ENCODE assay signal across 11 cellular contexts in genomic region chr17:57874058-57874419, GRCh38. TPM values are rescaled to one million over a fixed set of nuclear protein-coding genes. Genes with fewer than 3 reads are reported as not detected.
DNase-seq lines count a peak whose midpoint lies in the region; ATAC-seq, FAIRE-seq and TF ChIP-seq lines count a peak whose summit lies in the region.
"Had no signal": no experiment of that assay in that cellular context is flagged by ENCODE, and none has a peak within 500 bp of the region (broad histone marks: within the 10 kb centered on the region; RNA-seq: fewer than 3 reads in every experiment).

No MANE protein-coding gene starts in this region.

- H3K9me3 Mint-ChIP-seq in naive thymus-derived CD8-positive, alpha-beta T cell: no peaks in the 10 kb centered on the region
- H3K9me3 Mint-ChIP-seq: activated naive CD8-positive, alpha-beta T cell treated with anti-CD3 and anti-CD28 coated beads, Interleukin-2, amount 10 ng/mL, durations not matched to agents 7 days and 5 days had no signal

- H3K27ac Mint-ChIP-seq in naive thymus-derived CD8-positive, alpha-beta T cell: peak overlapping the region in 3 of 10 donors; percentile 71 to 81 (median 72)
- H3K27ac Mint-ChIP-seq: activated naive CD8-positive, alpha-beta T cell treated with anti-CD3 and anti-CD28 coated beads, Interleukin-2, amount 10 ng/mL, durations not matched to agents 7 days and 5 days had no signal

- POLR2A ChIA-PET in A549 (lab: Yijun Ruan, JAX): interaction anchor here (0.6 to 3.7 kb wide), 2 partner anchors 13 to 52 kb away, joined by 3 to 25 read pairs; no protein-coding TSS in a partner anchor
- POLR2A ChIA-PET in naive thymus-derived CD8-positive, alpha-beta T cell (lab: Charles Lee): interaction anchor here (1.3 to 2.0 kb wide), 3 partner anchors 13 to 23 kb away, joined by 3 to 6 read pairs (median 4); no protein-coding TSS in a partner anchor

- WGBS in A549 (ENCODE audit: missing lambda C conversion rate): 95% methylated on average over 7 of the region's 7 CpGs

- DNase-seq in A549 (ENCODE audit: low read depth in 1 of 2, low spot score in 1 of 2) (no peak), dorsolateral prefrontal cortex (no peak), germinal center (ENCODE audit: low spot score) (no peak), NCI-H187 treated with DMSO at 0.1 percent for 48 hours (lab: John Stamatoyannopoulos, UW) (no peak)
- no peak for DNase-seq in naive thymus-derived CD8-positive, alpha-beta T cell
- no peak for DNase-seq in stimulated activated CD4-positive, alpha-beta T cell treated with anti-CD3 and anti-CD28 coated beads, Interleukin-15, amount 100 ng/mL, for 24 hours
- DNase-seq: activated naive CD8-positive, alpha-beta T cell treated with anti-CD3 and anti-CD28 coated beads, Interleukin-2, amount 10 ng/mL, durations not matched to agents 7 days and 5 days; NCI-H146; T-helper 9 cell had no signal

- no peaks in the 10 kb centered on the region for H3K36me3 Mint-ChIP-seq in naive thymus-derived CD8-positive, alpha-beta T cell
- H3K36me3 Mint-ChIP-seq: activated naive CD8-positive, alpha-beta T cell treated with anti-CD3 and anti-CD28 coated beads, Interleukin-2, amount 10 ng/mL, durations not matched to agents 7 days and 5 days had no signal

- no peak for TF ChIP-seq RAD21 in A549 (conservative IDR thresholded peaks at IDR 0.05 in 1 of 2, IDR thresholded peaks at IDR 0.05 in 1 of 2)

- TF ChIP-seq CTCF in A549 (IDR thresholded peaks at IDR 0.05) (no peak), dorsolateral prefrontal cortex (IDR thresholded peaks at IDR 0.05 in 54 of 56, conservative IDR thresholded peaks at IDR 0.05 in 2 of 56; ENCODE audit: low read depth in 1 of 56, partially characterized antibody in 56 of 56) (no peak)

- TF ChIP-seq EP300 in A549 (IDR thresholded peaks at IDR 0.05): no peak

- no peak for FAIRE-seq in A549 (lab: Jason Lieb, UNC)

- H3K4me1 Mint-ChIP-seq in naive thymus-derived CD8-positive, alpha-beta T cell: peaks cover 12 to 28% (median 19%) of the 10 kb centered on the region in 4 donors

- CTCF ChIA-PET in A549 (lab: Yijun Ruan, JAX): interaction anchor here (1.2 to 48.7 kb wide), 9 partner anchors 14 to 238 kb away, joined by 6 to 1377 read pairs (median 17); partner anchors contain the start of genes CUEDC1, MRPS23, SRSF1 and VEZF1

- ATAC-seq in A549 (no peak), GM21515 (IDR thresholded peaks at IDR 0.05; ENCODE audit: unreplicated experiment) (no peak)
- peak; percentile 16 to 23 for ATAC-seq in naive thymus-derived CD8-positive, alpha-beta T cell

- no peak for TF ChIP-seq POLR2A in A549 (IDR thresholded peaks at IDR 0.05; ENCODE audit: low read length)

- H3K4me3 ChIP-seq in A549 (no peak overlapping the region), dorsolateral prefrontal cortex (peak overlapping the region in 55 of 59 donors; percentile 0 to 57 (median 33))

- intact Hi-C loops in dorsolateral prefrontal cortex (cut with DNase I): loop anchor here in 1 of 2 donors (2.0 kb wide), 2 partner anchors 13 to 19 kb away; no protein-coding TSS in a partner anchor

- peak overlapping the region; percentile 64; the same call in 1 of the 3 replicates for H3K4me2 ChIP-seq in A549

- H3K27me3 ChIP-seq in dorsolateral prefrontal cortex: no peaks in the 10 kb centered on the region

- no peaks in the 10 kb centered on the region for H3K36me3 ChIP-seq in KOPT-K1 (ENCODE audit: insufficient read depth, low read length)

- H3K27me3 Mint-ChIP-seq in naive thymus-derived CD8-positive, alpha-beta T cell: peaks cover 4 to 36% (median 18%) of the 10 kb centered on the region in 5 donors

- H3K9me3 ChIP-seq in A549: no peaks in the 10 kb centered on the region
- no peaks in the 10 kb centered on the region for H3K9me3 ChIP-seq in KOPT-K1 (ENCODE audit: insufficient read depth, low read length, poor library complexity, severe bottlenecking)

- H3K4me3 Mint-ChIP-seq in naive thymus-derived CD8-positive, alpha-beta T cell: peak overlapping the region; percentile 16 to 74 (median 67)
- H3K4me3 Mint-ChIP-seq: activated naive CD8-positive, alpha-beta T cell treated with anti-CD3 and anti-CD28 coated beads, Interleukin-2, amount 10 ng/mL, durations not matched to agents 7 days and 5 days had no signal

- H3K27ac ChIP-seq in A549: peak overlapping the region; percentile 92 to 95
- H3K27ac ChIP-seq in KOPT-K1 (ENCODE audit: low read depth, low read length, poor library complexity, severe bottlenecking): peak overlapping the region; percentile 71
- peak overlapping the region; percentile 63 to 99 (median 94) for H3K27ac ChIP-seq in dorsolateral prefrontal cortex

- peaks cover 95% of the 10 kb centered on the region for H3K4me1 ChIP-seq in A549

TF ChIP-seq in A549, 52 proteins besides CTCF, POLR2A, EP300 and RAD21:
- TF ChIP-seq PBX3 (IDR thresholded peaks at IDR 0.05): no peak
- no peak for TF ChIP-seq ZSCAN20 (CRISPR knock-in tag; IDR thresholded peaks at IDR 0.05)
- TF ChIP-seq KDM1A (IDR thresholded peaks at IDR 0.05; ENCODE audit: low read depth): no peak

RNA-seq across cellular contexts. Expression of gene MRPS23, which starts 24.2 kb away (rescaled TPM):
- 73.2 and 110 TPM in 2 replicates for polyA plus RNA-seq in A549 (2011; rRNA removed)
- polyA plus RNA-seq in A549 (2012; cell fraction: cytosol; rRNA removed): 96.6 and 104 TPM in 2 replicates
- 45.7 and 49.9 TPM in 2 replicates for polyA plus RNA-seq in A549 (2012; cell fraction: nucleus; rRNA removed)
- polyA plus RNA-seq in A549 (2017; fragmentation: RNase III; extraction: RNeasy Plus Mini Kit Qiagen cat#74134 plus additional on column Dnase treatment): 140 to 164 TPM (median 153 TPM) in 3 replicates
- 36.4 and 52.6 TPM in 2 replicates for polyA minus RNA-seq in A549 (2011; rRNA and poly(A)+ RNA removed)
- total RNA-seq in dorsolateral prefrontal cortex: 10 to 100 TPM; 32.8 to 72.7 (median 51.3) TPM
- total RNA-seq in naive thymus-derived CD8-positive, alpha-beta T cell: 10 to 100 TPM; 31.6 to 33.7 TPM
- polyA plus RNA-seq in naive thymus-derived CD8-positive, alpha-beta T cell: 10 to 100 TPM; 41.1 to 42.8 (median 41.6) TPM

Comparison
In these comparisons a context has a peak if more than half of its experiments do, and no peak if none do; other contexts are left out.
1. ATAC-seq: peak in naive thymus-derived CD8-positive, alpha-beta T cell (2 of 2); none in A549 (0 of 2) and GM21515 (single experiment).
2. Peak in every context shown above with its lines, with median percentiles within 50 percentile points of each other: H3K27ac ChIP-seq.